ENCODE assay signal across 1 cellular context in genomic region chr15:40229316-40229715, GRCh38.
TF ChIP-seq lines count a peak whose summit lies in the region.

No MANE protein-coding gene starts in this region.

TF ChIP-seq in GM23338, 12 proteins besides CTCF, POLR2A, EP300 and RAD21 (continued from another document):
- TF ChIP-seq EZH2 (IDR thresholded peaks at IDR 0.05; ENCODE audit: low read depth, unreplicated experiment) (no peak), ZNF114 (CRISPR knock-in tag; IDR thresholded peaks at IDR 0.05) (no peak), NANOG (IDR thresholded peaks at IDR 0.05; ENCODE audit: borderline replicate concordance) (no peak), ZNF331 (CRISPR knock-in tag; IDR thresholded peaks at IDR 0.05; ENCODE audit: low read depth) (no peak), STAT1 (IDR thresholded peaks at IDR 0.05; ENCODE audit: unreplicated experiment) (no peak)
